18 cellular contexts compared by ENCODE assay signal in genomic region chr2:202841090-202841867, GRCh38. TPM values are rescaled to one million over a fixed set of nuclear protein-coding genes. Genes with fewer than 3 reads are reported as not detected.
DNase-seq lines count a peak whose midpoint lies in the region; ATAC-seq and TF ChIP-seq lines count a peak whose summit lies in the region.
"Had no signal": no experiment of that assay in that cellular context is flagged by ENCODE, and none has a peak within 500 bp of the region (broad histone marks: within the 10 kb centered on the region; RNA-seq: fewer than 3 reads in every experiment).

No MANE protein-coding gene starts in this region.

- H3K27ac ChIP-seq in right atrium auricular region (no peak overlapping the region), stomach (no peak overlapping the region), testis (no peak overlapping the region), mesendoderm (ENCODE audit: low read depth, low read length) (no peak overlapping the region)

- no peak overlapping the region for H3K4me3 ChIP-seq in right atrium auricular region
- H3K4me3 ChIP-seq in choroid plexus epithelial cell (ENCODE audit: low read depth, low read length): no peak overlapping the region
- no peak overlapping the region for H3K4me3 ChIP-seq in stomach
- H3K4me3 ChIP-seq in testis: no peak overlapping the region
- no peak overlapping the region for H3K4me3 ChIP-seq in mesendoderm (ENCODE audit: low read length)

- no peak overlapping the region for H3K4ac ChIP-seq in mesendoderm (ENCODE audit: low read depth, low read length)

- H3K9me3 ChIP-seq in right atrium auricular region: peaks cover 0 to 17% of the 10 kb centered on the region in 2 donors
- peaks cover 3 to 7% (median 5%) of the 10 kb centered on the region in 4 donors for H3K9me3 ChIP-seq in stomach
- H3K9me3 ChIP-seq in testis: no peaks in the 10 kb centered on the region
- H3K9me3 ChIP-seq: BE2C had no signal

- H3K4me1 ChIP-seq in right atrium auricular region (no peaks in the 10 kb centered on the region), stomach (no peaks in the 10 kb centered on the region), testis (no peaks in the 10 kb centered on the region), mesendoderm (ENCODE audit: control insufficient read depth, low read depth, low read length) (no peaks in the 10 kb centered on the region)
- H3K4me1 ChIP-seq: BE2C had no signal

- no peak overlapping the region for H2AK5ac ChIP-seq in mesendoderm (ENCODE audit: low read length)

- no peak overlapping the region for H3K4me2 ChIP-seq in mesendoderm (ENCODE audit: low read length)

- no peak overlapping the region for H4K5ac ChIP-seq in mesendoderm (ENCODE audit: low read length)

- no peak overlapping the region for H3K56ac ChIP-seq in mesendoderm (ENCODE audit: low read length)

- intact Hi-C loops in left cardiac atrium (cut with DNase I) (no loop called here), stomach (cut with DNase I; ENCODE audit: low total_unique reads) (no loop called here), testis (cut with DNase I; ENCODE audit: low total_unique reads) (no loop called here)

- no peak overlapping the region for H4K8ac ChIP-seq in mesendoderm (ENCODE audit: low read depth, low read length)

- no peak overlapping the region for H3K18ac ChIP-seq in mesendoderm (ENCODE audit: low read length)

- ATAC-seq in left cardiac atrium: no peak
- ATAC-seq: Right ventricle myocardium inferior had no signal

- H3K79me2 ChIP-seq in mesendoderm (ENCODE audit: control insufficient read depth, insufficient read depth, low read length): no peaks in the 10 kb centered on the region

- no peaks in the 10 kb centered on the region for H3K79me1 ChIP-seq in mesendoderm (ENCODE audit: low read length)

- H2BK120ac ChIP-seq in mesendoderm (ENCODE audit: low read depth, low read length): no peak overlapping the region

- TF ChIP-seq POLR2A in stomach (IDR thresholded peaks at IDR 0.05) (no peak), testis (IDR thresholded peaks at IDR 0.05) (no peak)

- H3K36me3 ChIP-seq in right atrium auricular region (no peaks in the 10 kb centered on the region), stomach (no peaks in the 10 kb centered on the region), testis (ENCODE audit: low read depth, missing control alignments) (no peaks in the 10 kb centered on the region), mesendoderm (ENCODE audit: control insufficient read depth, insufficient read depth, low read length) (no peaks in the 10 kb centered on the region)
- H3K36me3 ChIP-seq: BE2C had no signal

- WGBS in stomach, 5 donors: 72 to 89% (median 88%) methylated on average over 6 to 11 of the region's 11 CpGs
- 76 to 89% methylated on average over 8 to 11 of the region's 11 CpGs for WGBS in testis, 2 donors
- no CpG with 5 or more reads among the region's 11 CpGs for WGBS in mesendoderm (ENCODE audit: extremely low coverage, insufficient coverage, low lambda C conversion rate)

- no peak overlapping the region for H3K23ac ChIP-seq in mesendoderm (ENCODE audit: low read length)

- DNase-seq in DMS53 (lab: John Stamatoyannopoulos, UW) (peak; percentile 29), DMS53 treated with DMSO at 0.1 percent for 48 hours (lab: John Stamatoyannopoulos, UW; ENCODE audit: unreplicated experiment) (no peak), left cardiac atrium (peak; percentile 28), right atrium auricular region (ENCODE audit: low spot score) (no peak), choroid plexus epithelial cell (ENCODE audit: low read depth) (peak; percentile 16), stomach (no peak), testis (no peak), mesendoderm (no peak)
- DNase-seq: 8988T; BE2C; Calu3; CD4-positive, CD25-positive, alpha-beta regulatory T cell; DND-41; NCI-H1105; NCI-H1694; NCI-H774; SW 1271 had no signal

- no peak overlapping the region for H2BK5ac ChIP-seq in mesendoderm (ENCODE audit: low read length)

- H3K27me3 ChIP-seq in right atrium auricular region (no peaks in the 10 kb centered on the region), stomach (no peaks in the 10 kb centered on the region), testis (no peaks in the 10 kb centered on the region), mesendoderm (ENCODE audit: insufficient read depth, low read length, poor library complexity) (no peaks in the 10 kb centered on the region)
- H3K27me3 ChIP-seq: BE2C had no signal

- H2BK15ac ChIP-seq in mesendoderm (replicated peaks; ENCODE audit: low read depth): no peak overlapping the region

- H3K9ac ChIP-seq in mesendoderm (ENCODE audit: low read length): no peak overlapping the region

- TF ChIP-seq CTCF in right atrium auricular region (IDR thresholded peaks at IDR 0.05): no peak
- TF ChIP-seq CTCF in choroid plexus epithelial cell (conservative IDR thresholded peaks at IDR 0.05; ENCODE audit: low read depth, low read length): no peak
- TF ChIP-seq CTCF in stomach (IDR thresholded peaks at IDR 0.05): no peak
- no peak for TF ChIP-seq CTCF in testis (IDR thresholded peaks at IDR 0.05)

- no peak for TF ChIP-seq EP300 in stomach (IDR thresholded peaks at IDR 0.05)

RNA-seq across cellular contexts. Expression of gene ICA1L, which starts 30.3 kb away (rescaled TPM):
- total RNA-seq in left cardiac atrium: 1 to 10 TPM; 6.3 to 9.0 TPM
- total RNA-seq in right atrium auricular region: 1 to 10 TPM; 8.6 to 8.9 TPM
- total RNA-seq in stomach: 10 to 100 TPM in 3 of 5 donors, 1 to 10 TPM in 1, under 1 TPM in 1; 0.87 to 36.7 (median 16.5) TPM
- polyA plus RNA-seq in stomach: 1 to 10 TPM; 1.2 to 2.7 (median 1.8) TPM
- 10 to 100 TPM; 36.0 to 41.8 TPM for total RNA-seq in testis
- polyA plus RNA-seq in testis (ENCODE audit: insufficient read depth, low read depth, low replicate concordance): 18.9 TPM
- 0.79 TPM for polyA plus RNA-seq in mesendoderm (2013, experiment 1 of 2)
- polyA plus RNA-seq in mesendoderm (2013, experiment 2 of 2): 1.0 TPM

Comparison
In these comparisons a context has a peak if more than half of its experiments do, and no peak if none do; other contexts are left out.
1. DNase-seq: peak in DMS53 (single experiment), left cardiac atrium (single experiment) and choroid plexus epithelial cell (single experiment); none in DMS53 treated with DMSO at 0.1 percent for 48 hours (single experiment), right atrium auricular region (single experiment), stomach (single experiment), testis (single experiment) and mesendoderm (single experiment).